22 cellular contexts compared by ENCODE assay signal in the genomic region with DNA sequence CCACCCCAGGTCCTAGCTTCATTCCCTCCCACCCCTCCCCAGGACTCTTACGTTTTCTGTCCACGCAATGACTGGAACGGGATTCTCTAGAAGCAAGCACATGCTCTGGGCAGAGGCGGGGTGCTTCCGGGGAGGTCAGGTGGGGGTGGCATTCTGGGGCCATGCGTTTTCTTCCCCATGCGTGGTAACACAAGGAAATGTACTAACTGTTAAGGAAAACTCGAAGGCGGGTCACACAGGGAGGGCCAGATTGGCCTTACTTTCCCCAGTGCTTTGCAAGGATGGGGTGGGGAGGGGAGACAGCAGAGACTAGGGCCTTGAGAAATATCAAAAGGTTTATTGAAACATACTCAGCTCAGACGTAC. TPM values are rescaled to one million over a fixed set of nuclear protein-coding genes. Genes with fewer than 3 reads are reported as not detected.
"Had no signal": no experiment of that assay in that cellular context is flagged by ENCODE, and none has a peak within 500 bp of the region (broad histone marks: within the 10 kb centered on the region; RNA-seq: fewer than 3 reads in every experiment).

No MANE protein-coding gene starts in this region.

- H3K27ac ChIP-seq: adrenal gland had no signal

- H3K27me3 ChIP-seq: adrenal gland, tibial nerve had no signal

- H3K4me1 Mint-ChIP-seq: naive thymus-derived CD8-positive, alpha-beta T cell had no signal

- DNase-seq: activated CD4-positive, alpha-beta T cell treated with anti-CD3 and anti-CD28 coated beads for 4 hours; activated CD4-positive, alpha-beta T cell treated with anti-CD3 and anti-CD28 coated beads, Interleukin-2, amount 50 U/mL, for 48 hours; activated CD4-positive, CD25-positive, alpha-beta regulatory T cell; activated CD8-positive, alpha-beta memory T cell treated with anti-CD3 and anti-CD28 coated beads, Interleukin-2, amount 50 U/mL, for 48 hours; activated naive CD4-positive, alpha-beta T cell; activated T-cell treated with anti-CD3 and anti-CD28 coated beads, Interleukin-2, amount 50 U/mL, for 4 hours; adrenal gland; effector memory CD4-positive, alpha-beta T cell; foreskin melanocyte; kidney glomerular epithelial cell; left ventricle myocardium inferior; mammary epithelial cell; naive thymus-derived CD8-positive, alpha-beta T cell; stimulated activated CD4-positive, alpha-beta T cell treated with anti-CD3 and anti-CD28 coated beads, Interleukin-4, amount 100 ng/mL, for 24 hours; stimulated activated naive CD4-positive, alpha-beta T cell treated with Interleukin-2 at 50 U/mL for 16 hours; T-helper 9 cell had no signal

- H3K36me3 Mint-ChIP-seq: activated naive CD8-positive, alpha-beta T cell; naive thymus-derived CD8-positive, alpha-beta T cell had no signal

- H3K27me3 Mint-ChIP-seq: activated naive CD8-positive, alpha-beta T cell; progenitor cell of endocrine pancreas had no signal

- H3K9me3 Mint-ChIP-seq: activated T-cell treated with anti-CD3 and anti-CD28 coated beads, Interleukin-2, amount 50 U/mL, for 4 hours; activated T-helper 2 cell treated with anti-CD3 and anti-CD28 coated beads, Interferon-gamma antibody, Interleukin-2, Interleukin-4, amounts not matched to agents 10 μg/mL and 5 μg/mL and 100 μg/mL, durations not matched to agents 14 hours and 24 hours and 36 hours; mesothelial cell of epicardium; naive thymus-derived CD8-positive, alpha-beta T cell had no signal

- H3K27ac Mint-ChIP-seq: activated naive CD8-positive, alpha-beta T cell; activated T-helper 2 cell treated with anti-CD3 and anti-CD28 coated beads, Interferon-gamma antibody, Interleukin-2, Interleukin-4, amounts not matched to agents 10 μg/mL and 5 μg/mL and 100 μg/mL, durations not matched to agents 14 hours and 24 hours and 36 hours; mesothelial cell of epicardium; naive thymus-derived CD8-positive, alpha-beta T cell; progenitor cell of endocrine pancreas had no signal

- H3K4me3 Mint-ChIP-seq: activated naive CD8-positive, alpha-beta T cell; activated T-cell treated with anti-CD3 and anti-CD28 coated beads, Interleukin-2, amount 50 U/mL, for 4 hours; mesothelial cell of epicardium; naive thymus-derived CD8-positive, alpha-beta T cell had no signal

RNA-seq across cellular contexts. Expression of a gene that starts 26.0 kb away (rescaled TPM):
- total RNA-seq: activated CD8-positive, alpha-beta memory T cell treated with anti-CD3 and anti-CD28 coated beads for 36 hours; activated T-helper 2 cell treated with anti-CD3 and anti-CD28 coated beads, Interferon-gamma antibody, Interleukin-2, Interleukin-4, amounts not matched to agents 10 μg/mL and 5 μg/mL and 100 μg/mL, durations not matched to agents 14 hours and 24 hours and 36 hours; naive thymus-derived CD8-positive, alpha-beta T cell had no signal
